Comparison of ENCODE assay signal across 1 cellular context in the genomic region with DNA sequence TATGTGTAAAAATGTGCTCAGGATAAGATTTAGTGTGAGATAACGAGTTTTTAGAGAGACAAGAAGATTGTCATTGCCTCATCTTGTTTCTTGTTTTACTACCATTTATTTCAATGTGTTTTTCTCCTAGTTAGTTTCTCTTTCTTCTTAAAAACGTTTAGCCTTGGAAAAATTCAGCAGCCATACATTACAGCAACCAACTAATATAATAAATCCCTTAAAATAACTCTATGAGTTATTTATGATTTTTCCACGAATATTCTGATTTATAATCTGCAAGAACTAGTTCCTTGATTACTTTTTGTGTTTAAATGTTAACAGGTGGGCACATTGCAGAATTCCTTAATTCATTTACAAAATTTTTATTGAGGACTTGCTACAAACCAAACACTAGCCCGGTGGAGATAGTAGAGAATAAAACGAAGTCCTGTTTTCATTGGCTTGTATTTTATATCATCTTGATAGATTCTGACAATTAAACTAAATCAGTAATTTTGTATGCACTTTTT.
TF ChIP-seq lines count a peak whose summit lies in the region.

No MANE protein-coding gene starts in this region.

TF ChIP-seq in WTC11, 78 proteins besides CTCF, POLR2A, EP300 and RAD21 (continued from another document):
- TF ChIP-seq CREB1 (CRISPR knock-in tag; IDR thresholded peaks at IDR 0.05) = no peak
- TF ChIP-seq CBFB (CRISPR knock-in tag; IDR thresholded peaks at IDR 0.05; ENCODE audit: low read depth) = no peak
- TF ChIP-seq FOXJ3 (CRISPR knock-in tag; IDR thresholded peaks at IDR 0.05; ENCODE audit: borderline replicate concordance) = no peak
- TF ChIP-seq ESRRA (CRISPR knock-in tag; IDR thresholded peaks at IDR 0.05; ENCODE audit: borderline replicate concordance) = no peak
- TF ChIP-seq, protein P1, sequence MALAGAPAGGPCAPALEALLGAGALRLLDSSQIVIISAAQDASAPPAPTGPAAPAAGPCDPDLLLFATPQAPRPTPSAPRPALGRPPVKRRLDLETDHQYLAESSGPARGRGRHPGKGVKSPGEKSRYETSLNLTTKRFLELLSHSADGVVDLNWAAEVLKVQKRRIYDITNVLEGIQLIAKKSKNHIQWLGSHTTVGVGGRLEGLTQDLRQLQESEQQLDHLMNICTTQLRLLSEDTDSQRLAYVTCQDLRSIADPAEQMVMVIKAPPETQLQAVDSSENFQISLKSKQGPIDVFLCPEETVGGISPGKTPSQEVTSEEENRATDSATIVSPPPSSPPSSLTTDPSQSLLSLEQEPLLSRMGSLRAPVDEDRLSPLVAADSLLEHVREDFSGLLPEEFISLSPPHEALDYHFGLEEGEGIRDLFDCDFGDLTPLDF (CRISPR knock-in tag; IDR thresholded peaks at IDR 0.05) = no peak
- no peak for TF ChIP-seq SOX15 (CRISPR knock-in tag; IDR thresholded peaks at IDR 0.05)
- no peak for TF ChIP-seq RORB (CRISPR knock-in tag; IDR thresholded peaks at IDR 0.05)
- no peak for TF ChIP-seq ZNF396 (CRISPR knock-in tag; IDR thresholded peaks at IDR 0.05; ENCODE audit: borderline replicate concordance)
